Comparison of ENCODE assay signal across 12 cellular contexts in genomic region chr10:80474920-80475319, GRCh38. TPM values are rescaled to one million over a fixed set of nuclear protein-coding genes. Genes with fewer than 3 reads are reported as not detected.
DNase-seq lines count a peak whose midpoint lies in the region; ATAC-seq and TF ChIP-seq lines count a peak whose summit lies in the region.
"Had no signal": no experiment of that assay in that cellular context is flagged by ENCODE, and none has a peak within 500 bp of the region (broad histone marks: within the 10 kb centered on the region; RNA-seq: fewer than 3 reads in every experiment).

No MANE protein-coding gene starts in this region.

- H3K4me3 Mint-ChIP-seq in CD8-positive, alpha-beta memory T cell, result peak overlapping the region in 3 of 7 donors; percentile 31 to 60 (median 39)
- peak overlapping the region; percentile 91 for H3K4me3 Mint-ChIP-seq in activated T-helper 17 cell treated with anti-CD3 and anti-CD28 coated beads, Interleukin-2, amount 50 U/mL, for 72 hours

- H2AFZ ChIP-seq in smooth muscle cell (ENCODE audit: low read depth), result no peak overlapping the region

- no peak overlapping the region for H3K27ac ChIP-seq in CD8-positive, alpha-beta memory T cell (ENCODE audit: low read depth, low read length)
- peak overlapping the region; percentile 95 for H3K27ac ChIP-seq in smooth muscle cell (ENCODE audit: low read depth)
- H3K27ac ChIP-seq: SJCRH30 had no signal

- WGBS in smooth muscle cell (ENCODE audit: low lambda C conversion rate), result 88% methylated on average over 3 of the region's 3 CpGs

- no peak overlapping the region for H3K9ac ChIP-seq in smooth muscle cell (ENCODE audit: low read depth)

- intact Hi-C loops in cardiac septum (cut with DNase I), result no loop called here

- no peak for TF ChIP-seq CTCF in smooth muscle cell (IDR thresholded peaks at IDR 0.05; ENCODE audit: borderline replicate concordance, insufficient read depth, poor library complexity, severe bottlenecking)

- peaks cover 56% of the 10 kb centered on the region for H3K79me2 ChIP-seq in smooth muscle cell (ENCODE audit: low read depth)

- H3K27ac Mint-ChIP-seq in CD8-positive, alpha-beta memory T cell, result peak overlapping the region; percentile 73 to 95 (median 92)
- H3K27ac Mint-ChIP-seq in activated T-helper 17 cell treated with anti-CD3 and anti-CD28 coated beads, Interleukin-2, amount 50 U/mL, for 72 hours, result peak overlapping the region; percentile 99

- H3K36me3 Mint-ChIP-seq in CD8-positive, alpha-beta memory T cell, result peaks cover 16 to 63% (median 20%) of the 10 kb centered on the region in 3 donors
- H3K36me3 Mint-ChIP-seq in activated T-helper 17 cell treated with anti-CD3 and anti-CD28 coated beads, Interleukin-2, amount 50 U/mL, for 72 hours (ENCODE audit: low read depth), result peaks cover 74% of the 10 kb centered on the region

- no peaks in the 10 kb centered on the region for H3K27me3 ChIP-seq in CD8-positive, alpha-beta memory T cell (ENCODE audit: insufficient read depth, low read length, poor library complexity, severe bottlenecking)
- H3K27me3 ChIP-seq in smooth muscle cell (ENCODE audit: low read depth), result no peaks in the 10 kb centered on the region
- H3K27me3 ChIP-seq: SJCRH30 had no signal

- POLR2A ChIA-PET in CD8-positive, alpha-beta memory T cell (lab: Charles Lee), result interaction anchor here (0.7 to 1.3 kb wide), 2 partner anchors 9 to 13 kb away, joined by 3 to 4 read pairs; no protein-coding TSS in a partner anchor

- H3K4me1 Mint-ChIP-seq in CD8-positive, alpha-beta memory T cell, result peaks cover 79 to 85% (median 84%) of the 10 kb centered on the region in 3 donors
- peaks cover 52% of the 10 kb centered on the region for H3K4me1 Mint-ChIP-seq in activated T-helper 17 cell treated with anti-CD3 and anti-CD28 coated beads, Interleukin-2, amount 50 U/mL, for 72 hours

- no peaks in the 10 kb centered on the region for H3K9me3 ChIP-seq in CD8-positive, alpha-beta memory T cell (ENCODE audit: low read length)
- no peaks in the 10 kb centered on the region for H3K9me3 ChIP-seq in smooth muscle cell (replicated peaks; ENCODE audit: low read depth)
- H3K9me3 ChIP-seq: SJCRH30 had no signal

- CTCF ChIA-PET in CD8-positive, alpha-beta memory T cell (lab: Charles Lee), result interaction anchor here (1.3 to 27.0 kb wide), 6 partner anchors 9 to 31 kb away, joined by 4 to 498 read pairs (median 6); no protein-coding TSS in a partner anchor

- peaks cover 21% of the 10 kb centered on the region for H3K36me3 ChIP-seq in CD8-positive, alpha-beta memory T cell (ENCODE audit: insufficient read depth, low read length)
- no peaks in the 10 kb centered on the region for H3K36me3 ChIP-seq in smooth muscle cell (ENCODE audit: low read depth)

- H3K4me2 ChIP-seq in smooth muscle cell, result no peak overlapping the region

- no peak for DNase-seq in CD8-positive, alpha-beta memory T cell
- DNase-seq in cardiac septum (ENCODE audit: low spot score) (peak; percentile 22), smooth muscle cell (lab: John Stamatoyannopoulos, UW; ENCODE audit: unreplicated experiment) (no peak), NCI-H146 (lab: John Stamatoyannopoulos, UW) (no peak), HPDE6-E6E7 (ENCODE audit: extremely low spot score) (no peak), GM19238 (ENCODE audit: insufficient read length, low spot score) (no peak)
- DNase-seq: activated CD4-positive, alpha-beta T cell treated with anti-CD3 and anti-CD28 coated beads, Interleukin-2, amount 50 U/mL, for 4 hours; NCI-H446; nucleus accumbens; SJCRH30 had no signal

- peaks cover 70% of the 10 kb centered on the region for H3K4me1 ChIP-seq in CD8-positive, alpha-beta memory T cell (ENCODE audit: insufficient read depth, low read length)
- peaks cover 19% of the 10 kb centered on the region for H3K4me1 ChIP-seq in smooth muscle cell (ENCODE audit: low read depth)

- peaks cover 31% of the 10 kb centered on the region for H4K20me1 ChIP-seq in smooth muscle cell (ENCODE audit: low read depth)

- no peak for ATAC-seq in activated T-helper 17 cell treated with anti-CD3 and anti-CD28 coated beads, Interleukin-2, amount 50 U/mL, for 72 hours (replicated peaks)
- ATAC-seq in GM21737 (IDR thresholded peaks at IDR 0.05; ENCODE audit: unreplicated experiment), result no peak

- no peak overlapping the region for H3K4me3 ChIP-seq in CD8-positive, alpha-beta memory T cell (ENCODE audit: low read length)
- H3K4me3 ChIP-seq in smooth muscle cell, result no peak overlapping the region
- H3K4me3 ChIP-seq: SJCRH30 had no signal

- no peaks in the 10 kb centered on the region for H3K9me3 Mint-ChIP-seq in CD8-positive, alpha-beta memory T cell
- peaks cover 5% of the 10 kb centered on the region for H3K9me3 Mint-ChIP-seq in activated T-helper 17 cell treated with anti-CD3 and anti-CD28 coated beads, Interleukin-2, amount 50 U/mL, for 72 hours

- peaks cover 25% of the 10 kb centered on the region for H3F3A ChIP-seq in smooth muscle cell (ENCODE audit: low read depth)

- no peaks in the 10 kb centered on the region for H3K27me3 Mint-ChIP-seq in CD8-positive, alpha-beta memory T cell
- H3K27me3 Mint-ChIP-seq in activated T-helper 17 cell treated with anti-CD3 and anti-CD28 coated beads, Interleukin-2, amount 50 U/mL, for 72 hours, result no peaks in the 10 kb centered on the region

RNA-seq across cellular contexts. Expression of gene TSPAN14, which starts 20.8 kb away (rescaled TPM):
- total RNA-seq in CD8-positive, alpha-beta memory T cell, result 10 to 100 TPM; 46.1 to 46.8 TPM
- polyA plus RNA-seq in CD8-positive, alpha-beta memory T cell, result 220 TPM
- 10 to 100 TPM; 61.9 to 64.5 TPM for total RNA-seq in activated T-helper 17 cell treated with anti-CD3 and anti-CD28 coated beads, Interleukin-2, amount 50 U/mL, for 72 hours
- 20.1 TPM for total RNA-seq in cardiac septum
- total RNA-seq in smooth muscle cell, result 39.8 and 42.7 TPM in 2 replicates
- polyA plus RNA-seq in smooth muscle cell, result 46.3 and 82.5 TPM in 2 replicates
